Comparison of ENCODE assay signal across 7 cellular contexts in genomic region chr1:31239653-31240241, GRCh38. TPM values are rescaled to one million over a fixed set of nuclear protein-coding genes. Genes with fewer than 3 reads are reported as not detected.
A peak's percentile ranks its signal among the peaks of the same experiment; 100 is the strongest.
DNase-seq lines count a peak whose midpoint lies in the region; ATAC-seq and TF ChIP-seq lines count a peak whose summit lies in the region.

NKAIN1 (minus strand) TSS chr1:31239887; CDS start chr1:31239547, 340 bp downstream.

- peak within 1 kb of the TSS; percentile 39 for H3K4me3 ChIP-seq in mesodermal cell (ENCODE audit: extremely low read depth, insufficient read depth, low read length, poor library complexity, severe bottlenecking)

- H3K27ac Mint-ChIP-seq in dendritic cell treated with granulocyte-macrophage colony-stimulating factor and Interleukin-4, amounts not matched to agents 40 ng/mL and 50 ng/mL, for 4 days: no peak within 1 kb of the TSS

- 1 to 3% methylated on average over 29 to 34 of the region's 57 CpGs for WGBS in mesodermal cell (ENCODE audit: insufficient coverage in 2 of 2), 2 experiments

- H3K27me3 Mint-ChIP-seq in dendritic cell treated with granulocyte-macrophage colony-stimulating factor and Interleukin-4, amounts not matched to agents 40 ng/mL and 50 ng/mL, for 4 days: peaks cover 70% of the 10 kb centered on the region

- H3K36me3 ChIP-seq in mesodermal cell (ENCODE audit: control insufficient read depth, insufficient read depth, low read length): no peaks in the 10 kb centered on the region

- no peak within 1 kb of the TSS for H3K27ac ChIP-seq in mesodermal cell (ENCODE audit: low read depth, low read length, severe bottlenecking)

- H3K4me1 ChIP-seq in mesodermal cell (ENCODE audit: control insufficient read depth, insufficient read depth, low read length, poor library complexity, severe bottlenecking): peaks cover 3% of the 10 kb centered on the region

- no peak for ATAC-seq in HG03565 (IDR thresholded peaks at IDR 0.05; ENCODE audit: unreplicated experiment)

- H3K4me3 Mint-ChIP-seq in dendritic cell treated with granulocyte-macrophage colony-stimulating factor and Interleukin-4, amounts not matched to agents 40 ng/mL and 50 ng/mL, for 4 days: peak within 1 kb of the TSS; percentile 56

- intact Hi-C loops in dendritic cell treated with granulocyte-macrophage colony-stimulating factor and Interleukin-4, amounts not matched to agents 40 ng/mL and 50 ng/mL, for 4 days (cut with micrococcal nuclease): no loop called here

- H3K36me3 Mint-ChIP-seq in dendritic cell treated with granulocyte-macrophage colony-stimulating factor and Interleukin-4, amounts not matched to agents 40 ng/mL and 50 ng/mL, for 4 days (ENCODE audit: low read depth): no peaks in the 10 kb centered on the region

- DNase-seq in GM20000 (ENCODE audit: low spot score): peak; percentile 36
- peak; percentile 76 for DNase-seq in NCI-H526 treated with DMSO at 0.1 percent for 48 hours (lab: John Stamatoyannopoulos, UW)
- no peak for DNase-seq in GF-D8 (lab: John Stamatoyannopoulos, UW)
- DNase-seq in COR-L47 (lab: John Stamatoyannopoulos, UW): no peak

- H3K4me1 Mint-ChIP-seq in dendritic cell treated with granulocyte-macrophage colony-stimulating factor and Interleukin-4, amounts not matched to agents 40 ng/mL and 50 ng/mL, for 4 days (ENCODE audit: low read depth): peaks cover 15% of the 10 kb centered on the region

- no peak for TF ChIP-seq CTCF in GM20000 (IDR thresholded peaks at IDR 0.05; ENCODE audit: extremely low read depth, missing control alignments)

- H3K9me3 Mint-ChIP-seq in dendritic cell treated with granulocyte-macrophage colony-stimulating factor and Interleukin-4, amounts not matched to agents 40 ng/mL and 50 ng/mL, for 4 days: no peaks in the 10 kb centered on the region

- no peaks in the 10 kb centered on the region for H3K9me3 ChIP-seq in mesodermal cell (ENCODE audit: control insufficient read depth, low read length)

RNA-seq across cellular contexts. Expression of gene NKAIN1, which starts in this region (rescaled TPM):
- polyA plus RNA-seq in mesodermal cell (2013, experiment 1 of 2): 6.1 TPM
- 4.7 TPM for polyA plus RNA-seq in mesodermal cell (2013, experiment 2 of 2)

Comparison
In these comparisons a context has a peak if more than half of its experiments do, and no peak if none do; other contexts are left out.
1. DNase-seq: peak in GM20000 (single experiment) and NCI-H526 treated with DMSO at 0.1 percent for 48 hours (single experiment); none in GF-D8 (single experiment) and COR-L47 (single experiment).